26 cellular contexts compared by ENCODE assay signal in genomic region chr7:137298464-137298794, GRCh38. TPM values are rescaled to one million over a fixed set of nuclear protein-coding genes. Genes with fewer than 3 reads are reported as not detected.
"Had no signal": no experiment of that assay in that cellular context is flagged by ENCODE, and none has a peak within 500 bp of the region (broad histone marks: within the 10 kb centered on the region; RNA-seq: fewer than 3 reads in every experiment).

No MANE protein-coding gene starts in this region.

- H3K4me3 ChIP-seq: SK-N-MC had no signal

- H3K27me3 Mint-ChIP-seq: activated B cell treated with CpG ODN at 0.5 μM for 24 hours; activated CD4-positive, alpha-beta T cell treated with anti-CD3 and anti-CD28 coated beads, Interleukin-2, amount 10 ng/mL, durations not matched to agents 24 days and 14 days; activated CD8-positive, alpha-beta memory T cell treated with anti-CD3 and anti-CD28 coated beads, Interleukin-2, amount 10 ng/mL, durations not matched to agents 7 days and 5 days; activated naive CD4-positive, alpha-beta T cell treated with anti-CD3 and anti-CD28 coated beads, Interleukin-2, amount 50 U/mL, for 24 hours; activated T-cell treated with anti-CD3 and anti-CD28 coated beads, Interleukin-2, amount 50 U/mL, for 24 hours; T-cell had no signal

- H3K9me3 Mint-ChIP-seq: activated CD4-positive, alpha-beta T cell treated with anti-CD3 and anti-CD28 coated beads, Interleukin-2, amount 10 ng/mL, durations not matched to agents 24 days and 14 days; activated naive CD4-positive, alpha-beta T cell treated with anti-CD3 and anti-CD28 coated beads, Interleukin-2, amount 50 U/mL, for 24 hours; activated T-cell treated with anti-CD3 and anti-CD28 coated beads, Interleukin-2, amount 50 U/mL, for 24 hours; activated T-helper 1 cell treated with anti-CD3 and anti-CD28 coated beads, Interleukin-12 subunit alpha, Interleukin-12 subunit beta, Interleukin-2, Interleukin-4 antibody, amounts not matched to agents 30 ng/mL and 10 ng/mL and 1 ng/mL, durations not matched to agents 14 hours and 24 hours and 36 hours had no signal

- H3K27ac ChIP-seq: SK-N-MC had no signal

- DNase-seq: activated B cell treated with CpG ODN at 0.5 μM for 24 hours; activated CD4-positive, alpha-beta T cell treated with anti-CD3 and anti-CD28 coated beads for 1 hour; activated CD4-positive, alpha-beta T cell treated with anti-CD3 and anti-CD28 coated beads, Interleukin-2, amount 10 ng/mL, durations not matched to agents 24 days and 14 days; activated CD4-positive, alpha-beta T cell treated with anti-CD3 and anti-CD28 coated beads, Interleukin-2, amount 50 U/mL, for 48 hours; activated CD8-positive, alpha-beta memory T cell treated with anti-CD3 and anti-CD28 coated beads, Interleukin-2, amount 10 ng/mL, durations not matched to agents 7 days and 5 days; activated effector memory CD4-positive, alpha-beta T cell treated with Interleukin-2 at 50 U/mL for 16 hours; activated naive CD4-positive, alpha-beta T cell; activated T-cell treated with anti-CD3 and anti-CD28 coated beads, Interleukin-2, amount 50 U/mL, for 24 hours; KG1; NCI-H1048; NCI-H146; NCI-H187 treated with DMSO at 0.1 percent for 48 hours; NCI-H2171; NCI-H2227 treated with DMSO at 0.1 percent for 48 hours; NCI-H526; NCI-H82; OCI-M1; RPMI8226; T-cell; T-helper 2 cell; T1000 had no signal

- H3K4me1 Mint-ChIP-seq: activated B cell treated with CpG ODN at 0.5 μM for 24 hours; activated CD4-positive, alpha-beta T cell treated with anti-CD3 and anti-CD28 coated beads, Interleukin-2, amount 10 ng/mL, durations not matched to agents 24 days and 14 days; activated CD8-positive, alpha-beta memory T cell treated with anti-CD3 and anti-CD28 coated beads, Interleukin-2, amount 10 ng/mL, durations not matched to agents 7 days and 5 days; activated naive CD4-positive, alpha-beta T cell treated with anti-CD3 and anti-CD28 coated beads, Interleukin-2, amount 50 U/mL, for 24 hours; T-cell had no signal

- H3K36me3 Mint-ChIP-seq: activated CD8-positive, alpha-beta memory T cell treated with anti-CD3 and anti-CD28 coated beads, Interleukin-2, amount 10 ng/mL, durations not matched to agents 7 days and 5 days; activated naive CD4-positive, alpha-beta T cell treated with anti-CD3 and anti-CD28 coated beads, Interleukin-2, amount 50 U/mL, for 24 hours; T-cell had no signal

- H3K27ac Mint-ChIP-seq: activated B cell treated with CpG ODN at 0.5 μM for 24 hours; activated CD4-positive, alpha-beta T cell treated with anti-CD3 and anti-CD28 coated beads, Interleukin-2, amount 10 ng/mL, durations not matched to agents 24 days and 14 days; activated CD8-positive, alpha-beta memory T cell treated with anti-CD3 and anti-CD28 coated beads, Interleukin-2, amount 10 ng/mL, durations not matched to agents 7 days and 5 days; activated naive CD4-positive, alpha-beta T cell treated with anti-CD3 and anti-CD28 coated beads, Interleukin-2, amount 50 U/mL, for 24 hours; activated T-cell treated with anti-CD3 and anti-CD28 coated beads, Interleukin-2, amount 50 U/mL, for 24 hours; activated T-helper 1 cell treated with anti-CD3 and anti-CD28 coated beads, Interleukin-12 subunit alpha, Interleukin-12 subunit beta, Interleukin-2, Interleukin-4 antibody, amounts not matched to agents 30 ng/mL and 10 ng/mL and 1 ng/mL, durations not matched to agents 14 hours and 24 hours and 36 hours; T-cell had no signal

- H3K4me3 Mint-ChIP-seq: activated B cell treated with CpG ODN at 0.5 μM for 24 hours; activated CD4-positive, alpha-beta T cell treated with anti-CD3 and anti-CD28 coated beads, Interleukin-2, amount 10 ng/mL, durations not matched to agents 24 days and 14 days; activated CD8-positive, alpha-beta memory T cell treated with anti-CD3 and anti-CD28 coated beads, Interleukin-2, amount 10 ng/mL, durations not matched to agents 7 days and 5 days; activated naive CD4-positive, alpha-beta T cell treated with anti-CD3 and anti-CD28 coated beads, Interleukin-2, amount 50 U/mL, for 24 hours; activated T-cell treated with anti-CD3 and anti-CD28 coated beads, Interleukin-2, amount 50 U/mL, for 24 hours; activated T-helper 1 cell treated with anti-CD3 and anti-CD28 coated beads, Interleukin-12 subunit alpha, Interleukin-12 subunit beta, Interleukin-2, Interleukin-4 antibody, amounts not matched to agents 30 ng/mL and 10 ng/mL and 1 ng/mL, durations not matched to agents 14 hours and 24 hours and 36 hours; T-cell had no signal

- ATAC-seq: activated CD8-positive, alpha-beta memory T cell treated with anti-CD3 and anti-CD28 coated beads, Interleukin-2, amount 10 ng/mL, durations not matched to agents 7 days and 5 days; Panc1; Right ventricle myocardium inferior; T-cell had no signal

RNA-seq across cellular contexts. Expression of gene PTN, which starts 45.1 kb away (rescaled TPM):
- total RNA-seq: activated B cell treated with CpG ODN at 0.5 μM for 24 hours; activated CD4-positive, alpha-beta T cell treated with anti-CD3 and anti-CD28 coated beads, Interleukin-2, amount 10 ng/mL, durations not matched to agents 24 days and 14 days; activated CD8-positive, alpha-beta memory T cell treated with anti-CD3 and anti-CD28 coated beads, Interleukin-2, amount 10 ng/mL, durations not matched to agents 7 days and 5 days; activated T-helper 1 cell treated with anti-CD3 and anti-CD28 coated beads, Interleukin-12 subunit alpha, Interleukin-12 subunit beta, Interleukin-2, Interleukin-4 antibody, amounts not matched to agents 30 ng/mL and 10 ng/mL and 1 ng/mL, durations not matched to agents 14 hours and 24 hours and 36 hours had no signal
